ENCODE assay signal across 18 cellular contexts in the genomic region with DNA sequence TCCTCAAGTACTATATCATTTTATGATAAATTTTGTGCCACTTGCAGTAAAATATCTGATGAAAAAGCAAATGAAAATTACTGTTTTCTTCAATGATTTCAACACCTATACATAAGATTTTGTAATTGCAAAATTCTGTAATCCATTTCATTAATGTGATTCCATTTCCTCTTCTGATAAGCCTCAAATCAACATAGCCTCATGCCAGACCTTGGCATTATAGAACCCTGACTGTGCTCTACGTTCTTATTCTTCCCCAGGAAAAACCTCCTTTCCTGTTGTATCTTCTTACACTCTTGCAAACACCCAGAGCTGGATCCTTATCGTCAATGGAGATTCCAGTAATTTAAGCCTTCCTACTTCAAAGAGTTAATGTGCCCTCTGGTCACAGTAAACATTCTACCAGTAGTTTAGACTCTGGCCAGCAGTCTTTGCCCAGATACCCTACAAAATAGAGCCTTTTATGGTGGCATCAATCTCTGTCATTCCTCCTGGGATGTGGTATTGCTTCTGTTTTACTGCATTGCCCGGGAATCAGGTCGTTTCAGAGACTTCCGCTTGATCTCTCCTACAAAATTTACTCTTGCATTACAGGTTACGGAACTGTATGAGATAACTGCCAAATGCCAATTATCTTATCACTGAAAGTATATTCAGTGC. TPM values are rescaled to one million over a fixed set of nuclear protein-coding genes. Genes with fewer than 3 reads are reported as not detected.
DNase-seq lines count a peak whose midpoint lies in the region; ATAC-seq and TF ChIP-seq lines count a peak whose summit lies in the region.
"Had no signal": no experiment of that assay in that cellular context is flagged by ENCODE, and none has a peak within 500 bp of the region (broad histone marks: within the 10 kb centered on the region; RNA-seq: fewer than 3 reads in every experiment).

No MANE protein-coding gene starts in this region.

- intact Hi-C loops in body of pancreas (cut with DNase I): no loop called here

- peaks cover 3% of the 10 kb centered on the region for H3K9me3 Mint-ChIP-seq in nephron progenitor cell
- H3K9me3 Mint-ChIP-seq in naive thymus-derived CD8-positive, alpha-beta T cell: peaks cover 0 to 1% (median 0%) of the 10 kb centered on the region in 9 donors
- no peaks in the 10 kb centered on the region for H3K9me3 Mint-ChIP-seq in activated naive CD4-positive, alpha-beta T cell treated with anti-CD3 and anti-CD28 coated beads, Interleukin-2, amount 50 U/mL, for 72 hours
- H3K9me3 Mint-ChIP-seq: H9 had no signal

- no peak overlapping the region for H3K27ac ChIP-seq in body of pancreas
- H3K27ac ChIP-seq: BLaER1 had no signal

- H3K4me1 ChIP-seq in body of pancreas: peaks cover 6% of the 10 kb centered on the region
- H3K4me1 ChIP-seq: BLaER1 had no signal

- H3K27me3 Mint-ChIP-seq in nephron progenitor cell (ENCODE audit: low read depth, poor library complexity): no peaks in the 10 kb centered on the region
- peaks cover 0 to 22% (median 7%) of the 10 kb centered on the region in 5 donors for H3K27me3 Mint-ChIP-seq in naive thymus-derived CD8-positive, alpha-beta T cell
- H3K27me3 Mint-ChIP-seq: CD4-positive, alpha-beta memory T cell had no signal

- no peaks in the 10 kb centered on the region for H3K36me3 ChIP-seq in body of pancreas (replicated peaks in 1 of 2; ENCODE audit: insufficient read depth in 1 of 2, low read depth in 2 of 2)
- H3K36me3 ChIP-seq: BLaER1 had no signal

- POLR2A ChIA-PET in naive thymus-derived CD8-positive, alpha-beta T cell (lab: Charles Lee): no interaction called here

- H3K27me3 ChIP-seq in body of pancreas: no peaks in the 10 kb centered on the region
- H3K27me3 ChIP-seq: BLaER1 had no signal

- no peak for TF ChIP-seq POLR2A in body of pancreas (IDR thresholded peaks at IDR 0.05)

- DNase-seq in body of pancreas: no peak
- DNase-seq in islet precursor cell: peak; percentile 60
- DNase-seq in nephron progenitor cell: peak; percentile 18
- DNase-seq in NCI-H2196 (lab: John Stamatoyannopoulos, UW; ENCODE audit: unreplicated experiment): no peak
- DNase-seq in naive thymus-derived CD8-positive, alpha-beta T cell: no peak
- DNase-seq in NCI-H2081 treated with DMSO at 0.1 percent for 48 hours (lab: John Stamatoyannopoulos, UW): no peak
- no peak for DNase-seq in activated naive CD4-positive, alpha-beta T cell treated with anti-CD3 and anti-CD28 coated beads, Interleukin-2, amount 50 U/mL, for 72 hours (ENCODE audit: low spot score in 2 of 2)
- DNase-seq: 8988T; CD4-positive, alpha-beta memory T cell; DMS153; DMS79; GF-D8; H9 had no signal

- ATAC-seq in body of pancreas: peak; percentile 52
- ATAC-seq in naive thymus-derived CD8-positive, alpha-beta T cell: no peak
- no peak for ATAC-seq in activated naive CD4-positive, alpha-beta T cell treated with anti-CD3 and anti-CD28 coated beads, Interleukin-2, amount 50 U/mL, for 72 hours
- ATAC-seq: HepG2 had no signal

- H3K4me1 Mint-ChIP-seq in nephron progenitor cell: peaks cover 34% of the 10 kb centered on the region
- no peaks in the 10 kb centered on the region for H3K4me1 Mint-ChIP-seq in naive thymus-derived CD8-positive, alpha-beta T cell
- H3K4me1 Mint-ChIP-seq: CD4-positive, alpha-beta memory T cell; H9 had no signal

- H3K27ac Mint-ChIP-seq in nephron progenitor cell: peak overlapping the region; percentile 55
- H3K27ac Mint-ChIP-seq in naive thymus-derived CD8-positive, alpha-beta T cell: no peak overlapping the region
- no peak overlapping the region for H3K27ac Mint-ChIP-seq in activated naive CD4-positive, alpha-beta T cell treated with anti-CD3 and anti-CD28 coated beads, Interleukin-2, amount 50 U/mL, for 72 hours
- H3K27ac Mint-ChIP-seq: CD4-positive, alpha-beta memory T cell; H9 had no signal

- H3K4me3 Mint-ChIP-seq in nephron progenitor cell: peak overlapping the region; percentile 21
- H3K4me3 Mint-ChIP-seq in naive thymus-derived CD8-positive, alpha-beta T cell: no peak overlapping the region
- H3K4me3 Mint-ChIP-seq: CD14-positive monocyte; CD4-positive, alpha-beta memory T cell; H9 had no signal

- no peaks in the 10 kb centered on the region for H3K9me3 ChIP-seq in body of pancreas
- H3K9me3 ChIP-seq: BLaER1 had no signal

- TF ChIP-seq CTCF in body of pancreas (IDR thresholded peaks at IDR 0.05) (peak in 1 of 7 experiments; percentile 8), nephron progenitor cell (IDR thresholded peaks at IDR 0.05) (no peak)

- 45 to 50% methylated on average over 6 of the region's 6 CpGs for WGBS in body of pancreas, 2 donors

- H3K36me3 Mint-ChIP-seq in nephron progenitor cell (ENCODE audit: low read depth): no peaks in the 10 kb centered on the region
- no peaks in the 10 kb centered on the region for H3K36me3 Mint-ChIP-seq in naive thymus-derived CD8-positive, alpha-beta T cell
- no peaks in the 10 kb centered on the region for H3K36me3 Mint-ChIP-seq in activated naive CD4-positive, alpha-beta T cell treated with anti-CD3 and anti-CD28 coated beads, Interleukin-2, amount 50 U/mL, for 72 hours
- H3K36me3 Mint-ChIP-seq: CD14-positive monocyte; CD4-positive, alpha-beta memory T cell had no signal

- no peak overlapping the region for H3K4me3 ChIP-seq in body of pancreas
- H3K4me3 ChIP-seq: BLaER1 had no signal

RNA-seq across cellular contexts. Expression of a gene that starts 48.5 kb away (rescaled TPM):
- total RNA-seq in body of pancreas: 10 to 100 TPM; 57.4 to 67.2 TPM
- under 1 TPM; 0.22 to 0.34 TPM for total RNA-seq in naive thymus-derived CD8-positive, alpha-beta T cell
- polyA plus RNA-seq in naive thymus-derived CD8-positive, alpha-beta T cell: 1 to 10 TPM in 1 of 3 donors, under 1 TPM in 2; 0.63 to 2.0 (median 0.86) TPM
- under 1 TPM in 1 of 2 donors, not detected in 1; 0.56 TPM for total RNA-seq in activated naive CD4-positive, alpha-beta T cell treated with anti-CD3 and anti-CD28 coated beads, Interleukin-2, amount 50 U/mL, for 72 hours
- total RNA-seq: A673, HepG2 had no signal
- polyA plus RNA-seq: AG04450, CD14-positive monocyte, HepG2 had no signal

Comparison
In these comparisons a context has a peak if more than half of its experiments do, and no peak if none do; other contexts are left out.
1. DNase-seq: peak in islet precursor cell (single experiment) and nephron progenitor cell (single experiment); none in body of pancreas (0 of 4), NCI-H2196 (single experiment), naive thymus-derived CD8-positive, alpha-beta T cell (0 of 10), NCI-H2081 treated with DMSO at 0.1 percent for 48 hours (single experiment) and activated naive CD4-positive, alpha-beta T cell treated with anti-CD3 and anti-CD28 coated beads, Interleukin-2, amount 50 U/mL, for 72 hours (0 of 2).
2. RNA of a gene that starts 48.5 kb away (total RNA-seq): 57.4 to 67.2 TPM in body of pancreas; 0.56 TPM in activated naive CD4-positive, alpha-beta T cell treated with anti-CD3 and anti-CD28 coated beads, Interleukin-2, amount 50 U/mL, for 72 hours and 0.22 to 0.34 TPM in naive thymus-derived CD8-positive, alpha-beta T cell; every median in the first group is over 10 times any median in the second.